Comparison of ENCODE assay signal across 8 cellular contexts in genomic region chr14:72894623-72895378, GRCh38. TPM values are rescaled to one million over a fixed set of nuclear protein-coding genes. Genes with fewer than 3 reads are reported as not detected.
DNase-seq lines count a peak whose midpoint lies in the region; ATAC-seq and TF ChIP-seq lines count a peak whose summit lies in the region.

No MANE protein-coding gene starts in this region.

- peaks cover 29% of the 10 kb centered on the region for H3K4me1 Mint-ChIP-seq in brain
- peaks cover 26% of the 10 kb centered on the region for H3K4me1 Mint-ChIP-seq in stimulated activated naive CD8-positive, alpha-beta T cell treated with anti-CD3 and anti-CD28 coated beads, Interleukin-15, Interleukin-2, amounts not matched to agents 100 ng/mL and 50 ng/mL, for 24 hours (ENCODE audit: low read depth)

- H2AFZ ChIP-seq in DND-41 (ENCODE audit: low read depth, low read length): peak overlapping the region; percentile 84

- H3K9me3 Mint-ChIP-seq in brain: no peaks in the 10 kb centered on the region
- no peaks in the 10 kb centered on the region for H3K9me3 Mint-ChIP-seq in stimulated activated naive CD8-positive, alpha-beta T cell treated with anti-CD3 and anti-CD28 coated beads, Interleukin-15, Interleukin-2, amounts not matched to agents 100 ng/mL and 50 ng/mL, for 24 hours

- H3K4me3 Mint-ChIP-seq in brain: peak overlapping the region; percentile 85 to 95 (median 88)
- peak overlapping the region; percentile 84 for H3K4me3 Mint-ChIP-seq in stimulated activated naive CD8-positive, alpha-beta T cell treated with anti-CD3 and anti-CD28 coated beads, Interleukin-15, Interleukin-2, amounts not matched to agents 100 ng/mL and 50 ng/mL, for 24 hours

- H3K4me3 ChIP-seq in DND-41 (ENCODE audit: low read depth in 1 of 2, low read length in 2 of 2) (peak overlapping the region; percentile 92 to 98; a peak in 3 of 4 replicates), kidney epithelial cell (ENCODE audit: low read depth, low read length) (peak overlapping the region; percentile 69)

- no peaks in the 10 kb centered on the region for H3K9me3 ChIP-seq in DND-41 (ENCODE audit: insufficient read depth, low read length, severe bottlenecking)

- H3K9ac ChIP-seq in DND-41 (ENCODE audit: low read depth, low read length): peak overlapping the region; percentile 68; the same call in 1 of the 2 replicates

- no peak for TF ChIP-seq CTCF in DND-41 (IDR thresholded peaks at IDR 0.05; ENCODE audit: borderline replicate concordance, extremely low read depth, low read length, poor library complexity, severe bottlenecking)
- TF ChIP-seq CTCF in brain (conservative IDR thresholded peaks at IDR 0.05): no peak
- TF ChIP-seq CTCF in kidney epithelial cell (IDR thresholded peaks at IDR 0.05; ENCODE audit: insufficient read depth, low read length, poor library complexity, severe bottlenecking): no peak

- peak overlapping the region in 3 of 5 experiments; percentile 6 to 91 (median 71) for H3K27ac Mint-ChIP-seq in brain
- H3K27ac Mint-ChIP-seq in stimulated activated naive CD8-positive, alpha-beta T cell treated with anti-CD3 and anti-CD28 coated beads, Interleukin-15, Interleukin-2, amounts not matched to agents 100 ng/mL and 50 ng/mL, for 24 hours: peak overlapping the region; percentile 74

- H3K36me3 Mint-ChIP-seq in brain: no peaks in the 10 kb centered on the region
- H3K36me3 Mint-ChIP-seq in stimulated activated naive CD8-positive, alpha-beta T cell treated with anti-CD3 and anti-CD28 coated beads, Interleukin-15, Interleukin-2, amounts not matched to agents 100 ng/mL and 50 ng/mL, for 24 hours (ENCODE audit: low read depth): no peaks in the 10 kb centered on the region

- peaks cover 24% of the 10 kb centered on the region for H3K4me1 ChIP-seq in DND-41 (ENCODE audit: insufficient read depth, low read length)

- no peaks in the 10 kb centered on the region for H3K79me2 ChIP-seq in DND-41 (ENCODE audit: insufficient read depth, low read length)

- ATAC-seq in DND-41 (ENCODE audit: insufficient read depth, low read depth) (no peak), GM21367 (IDR thresholded peaks at IDR 0.05; ENCODE audit: unreplicated experiment) (no peak), GM19467 (IDR thresholded peaks at IDR 0.05; ENCODE audit: unreplicated experiment) (no peak)

- H3K36me3 ChIP-seq in DND-41 (ENCODE audit: insufficient read depth, low read length) (no peaks in the 10 kb centered on the region), kidney epithelial cell (ENCODE audit: control insufficient read depth, insufficient read depth, low read length) (no peaks in the 10 kb centered on the region)

- no peak overlapping the region for H3K27ac ChIP-seq in DND-41 (ENCODE audit: low read length)

- DNase-seq in DND-41 (no peak), NCI-H524 treated with DMSO at 0.1 percent for 48 hours (lab: John Stamatoyannopoulos, UW) (peak; percentile 53), kidney epithelial cell (ENCODE audit: low read depth) (no peak), NCI-H1417 treated with DMSO at 0.1 percent for 48 hours (lab: John Stamatoyannopoulos, UW) (no peak)

- no peaks in the 10 kb centered on the region; the same call in 1 of the 2 replicates for H4K20me1 ChIP-seq in DND-41 (ENCODE audit: insufficient read depth, low read length)

- peaks cover 40% of the 10 kb centered on the region for H3K27me3 ChIP-seq in DND-41 (ENCODE audit: insufficient read depth, low read length, poor library complexity)
- no peaks in the 10 kb centered on the region for H3K27me3 ChIP-seq in kidney epithelial cell (ENCODE audit: control insufficient read depth, insufficient read depth, low read length)

- H3K4me2 ChIP-seq in DND-41 (ENCODE audit: insufficient read depth, low read length): peak overlapping the region; percentile 96

- peaks cover 51% of the 10 kb centered on the region for H3K27me3 Mint-ChIP-seq in brain
- H3K27me3 Mint-ChIP-seq in stimulated activated naive CD8-positive, alpha-beta T cell treated with anti-CD3 and anti-CD28 coated beads, Interleukin-15, Interleukin-2, amounts not matched to agents 100 ng/mL and 50 ng/mL, for 24 hours: peaks cover 48% of the 10 kb centered on the region

RNA-seq across cellular contexts. Expression of gene DPF3, which starts 0.9 kb away (rescaled TPM):
- polyA plus RNA-seq in brain (ENCODE audit: insufficient read depth, low read depth, low replicate concordance): 2.3 TPM
- total RNA-seq in kidney epithelial cell: 0.79 TPM in 1 of 2 replicates, not detected in the other

RNA-seq across cellular contexts. Expression of gene DCAF4, which starts 31.5 kb away (rescaled TPM):
- polyA plus RNA-seq in brain (ENCODE audit: insufficient read depth, low read depth, low replicate concordance): 6.0 TPM
- total RNA-seq in kidney epithelial cell: 23.1 and 45.8 TPM in 2 replicates
